17 cellular contexts compared by ENCODE assay signal in the genomic region with DNA sequence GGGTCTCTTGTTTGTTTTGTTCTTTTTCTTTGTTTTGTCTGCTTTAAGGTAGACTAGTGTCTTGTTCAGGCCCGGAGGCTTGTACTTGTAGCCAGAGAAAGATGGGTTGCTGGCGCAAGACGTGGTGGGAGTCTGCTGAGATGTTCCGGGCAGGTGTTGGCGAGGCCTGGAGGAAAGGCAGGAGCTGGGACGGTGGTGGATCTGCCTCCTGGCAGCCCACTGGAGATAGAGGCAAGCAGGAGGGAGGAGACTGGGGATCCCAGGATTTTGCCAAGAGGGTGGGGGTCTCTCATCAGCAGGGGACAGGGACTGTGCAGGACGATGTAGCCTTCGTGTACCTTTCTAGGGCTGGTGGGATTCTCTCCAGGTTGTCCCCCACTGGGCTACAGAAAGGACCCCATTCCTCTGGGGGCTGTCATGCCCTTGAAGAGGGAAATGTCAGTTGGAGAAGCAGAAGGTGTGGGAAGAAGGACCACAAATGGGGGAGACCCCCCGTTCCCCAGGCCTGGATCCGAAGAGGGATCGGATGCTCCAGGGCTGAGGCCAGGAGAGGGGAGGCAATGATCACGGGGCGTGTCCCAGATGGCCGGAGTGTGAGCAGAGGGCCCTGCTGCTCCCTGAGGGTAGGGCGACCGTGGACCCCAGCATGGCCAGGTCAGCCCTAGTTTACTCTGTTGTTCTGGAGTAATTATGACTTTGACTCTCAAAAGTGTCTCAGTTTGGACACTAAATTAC. TPM values are rescaled to one million over a fixed set of nuclear protein-coding genes. Genes with fewer than 3 reads are reported as not detected.
DNase-seq lines count a peak whose midpoint lies in the region; ATAC-seq and TF ChIP-seq lines count a peak whose summit lies in the region.
"Had no signal": no experiment of that assay in that cellular context is flagged by ENCODE, and none has a peak within 500 bp of the region (broad histone marks: within the 10 kb centered on the region; RNA-seq: fewer than 3 reads in every experiment).

No MANE protein-coding gene starts in this region.

- no peak overlapping the region for H3K4me3 Mint-ChIP-seq in activated naive CD8-positive, alpha-beta T cell treated with anti-CD3 and anti-CD28 coated beads for 36 hours
- no peak overlapping the region for H3K4me3 Mint-ChIP-seq in stimulated activated effector memory CD8-positive, alpha-beta T cell treated with anti-CD3 and anti-CD28 coated beads, Interleukin-12 subunit alpha, Interleukin-12 subunit beta, amount 100 ng/mL, for 72 hours
- no peak overlapping the region for H3K4me3 Mint-ChIP-seq in MCF 10A (ENCODE audit: unreplicated experiment)
- H3K4me3 Mint-ChIP-seq: activated T-cell treated with anti-CD3 and anti-CD28 coated beads, Interleukin-2, amount 50 U/mL, for 4 hours had no signal

- no TSS peak for BruUV-seq in MCF 10A (replicated peaks; lab: Mats Ljungman, UMichigan)

- H3K27ac Mint-ChIP-seq in activated naive CD8-positive, alpha-beta T cell treated with anti-CD3 and anti-CD28 coated beads for 36 hours: peak overlapping the region; percentile 18
- H3K27ac Mint-ChIP-seq in stimulated activated effector memory CD8-positive, alpha-beta T cell treated with anti-CD3 and anti-CD28 coated beads, Interleukin-12 subunit alpha, Interleukin-12 subunit beta, amount 100 ng/mL, for 72 hours: peak overlapping the region; percentile 46
- no peak overlapping the region for H3K27ac Mint-ChIP-seq in MCF 10A (ENCODE audit: low read depth, unreplicated experiment)

- CTCF ChIA-PET in MCF 10A (lab: Yijun Ruan, JAX): no interaction called here

- H3K36me3 Mint-ChIP-seq in activated naive CD8-positive, alpha-beta T cell treated with anti-CD3 and anti-CD28 coated beads for 36 hours: peaks cover 15% of the 10 kb centered on the region
- H3K36me3 Mint-ChIP-seq in stimulated activated effector memory CD8-positive, alpha-beta T cell treated with anti-CD3 and anti-CD28 coated beads, Interleukin-12 subunit alpha, Interleukin-12 subunit beta, amount 100 ng/mL, for 72 hours: peaks cover 36% of the 10 kb centered on the region
- H3K36me3 Mint-ChIP-seq in MCF 10A (ENCODE audit: insufficient read depth, unreplicated experiment): peaks cover 1% of the 10 kb centered on the region

- peaks cover 20% of the 10 kb centered on the region for H3K4me1 Mint-ChIP-seq in activated naive CD8-positive, alpha-beta T cell treated with anti-CD3 and anti-CD28 coated beads for 36 hours
- peaks cover 23% of the 10 kb centered on the region for H3K4me1 Mint-ChIP-seq in stimulated activated effector memory CD8-positive, alpha-beta T cell treated with anti-CD3 and anti-CD28 coated beads, Interleukin-12 subunit alpha, Interleukin-12 subunit beta, amount 100 ng/mL, for 72 hours
- H3K4me1 Mint-ChIP-seq in MCF 10A (ENCODE audit: insufficient read depth, unreplicated experiment): peaks cover 31% of the 10 kb centered on the region

- peak; percentile 49 for DNase-seq in activated CD8-positive, alpha-beta memory T cell treated with anti-CD3 and anti-CD28 coated beads for 24 hours
- no peak for DNase-seq in activated CD8-positive, alpha-beta memory T cell treated with anti-CD3 and anti-CD28 coated beads, Interleukin-2, amount 50 U/mL, for 48 hours
- DNase-seq in activated naive CD8-positive, alpha-beta T cell treated with anti-CD3 and anti-CD28 coated beads for 36 hours: no peak
- DNase-seq in mesenteric fat pad (ENCODE audit: low spot score) (peak; percentile 72), DMS114 treated with DMSO at 0.1 percent for 48 hours (lab: John Stamatoyannopoulos, UW; ENCODE audit: unreplicated experiment) (no peak), GM13977 (ENCODE audit: low spot score) (no peak), MCF 10A (ENCODE audit: unreplicated experiment) (no peak)
- no peak for DNase-seq in stimulated activated effector memory CD8-positive, alpha-beta T cell treated with anti-CD3 and anti-CD28 coated beads, Interleukin-12 subunit alpha, Interleukin-12 subunit beta, amount 100 ng/mL, for 72 hours (ENCODE audit: low spot score in 2 of 2)
- DNase-seq: 8988T; activated T-cell treated with anti-CD3 and anti-CD28 coated beads, Interleukin-2, amount 50 U/mL, for 4 hours; gastrocnemius medialis; kidney glomerular epithelial cell; occipital lobe; SHP77; stimulated activated naive CD4-positive, alpha-beta T cell treated with Interleukin-2 at 50 U/mL for 16 hours; T-helper 1 cell had no signal

- intact Hi-C loops in MCF 10A (cut with micrococcal nuclease): no loop called here

- ATAC-seq in stimulated activated effector memory CD8-positive, alpha-beta T cell treated with anti-CD3 and anti-CD28 coated beads, Interleukin-12 subunit alpha, Interleukin-12 subunit beta, amount 100 ng/mL, for 72 hours: no peak
- ATAC-seq: activated T-cell treated with anti-CD3 and anti-CD28 coated beads, Interleukin-2, amount 50 U/mL, for 4 hours; gastrocnemius medialis; sciatic nerve had no signal

- H3K9me3 Mint-ChIP-seq in activated naive CD8-positive, alpha-beta T cell treated with anti-CD3 and anti-CD28 coated beads for 36 hours: no peaks in the 10 kb centered on the region
- H3K9me3 Mint-ChIP-seq in stimulated activated effector memory CD8-positive, alpha-beta T cell treated with anti-CD3 and anti-CD28 coated beads, Interleukin-12 subunit alpha, Interleukin-12 subunit beta, amount 100 ng/mL, for 72 hours: no peaks in the 10 kb centered on the region
- H3K9me3 Mint-ChIP-seq in MCF 10A (ENCODE audit: unreplicated experiment): no peaks in the 10 kb centered on the region
- H3K9me3 Mint-ChIP-seq: activated T-cell treated with anti-CD3 and anti-CD28 coated beads, Interleukin-2, amount 50 U/mL, for 4 hours had no signal

- H3K27me3 Mint-ChIP-seq in activated naive CD8-positive, alpha-beta T cell treated with anti-CD3 and anti-CD28 coated beads for 36 hours: no peaks in the 10 kb centered on the region
- H3K27me3 Mint-ChIP-seq in MCF 10A (ENCODE audit: insufficient read depth, unreplicated experiment): no peaks in the 10 kb centered on the region

- TF ChIP-seq CTCF in GM13977 (IDR thresholded peaks at IDR 0.05; ENCODE audit: extremely low read depth, insufficient read depth, missing control alignments): no peak
- TF ChIP-seq CTCF in MCF 10A (IDR thresholded peaks at IDR 0.05; ENCODE audit: unreplicated experiment): no peak

- in situ Hi-C loops in GM13977 (cut with MboI; ENCODE audit: low pct_unique_long_range_greater_than_20kb, low sequenced_read_pairs, unreplicated experiment): no loop called here

- POLR2A ChIA-PET in MCF 10A (lab: Yijun Ruan, JAX): no interaction called here

RNA-seq across cellular contexts. Expression of a gene that starts 7.0 kb away (rescaled TPM):
- total RNA-seq in activated naive CD8-positive, alpha-beta T cell treated with anti-CD3 and anti-CD28 coated beads for 36 hours: 10 to 100 TPM; 43.9 to 45.8 TPM
- 2.4 TPM for total RNA-seq in mesenteric fat pad
- 35.5 and 49.4 TPM in 2 replicates for total RNA-seq in MCF 10A (2022)

RNA-seq across cellular contexts. Expression of a gene that starts 31.2 kb away (rescaled TPM):
- not detected for total RNA-seq in activated naive CD8-positive, alpha-beta T cell treated with anti-CD3 and anti-CD28 coated beads for 36 hours
- total RNA-seq in mesenteric fat pad (15.2 TPM), MCF 10A (2022) (0.10 TPM in 1 of 2 replicates, not detected in the other)

Comparison
In these comparisons a context has a peak if more than half of its experiments do, and no peak if none do; other contexts are left out.
1. DNase-seq: peak in activated CD8-positive, alpha-beta memory T cell treated with anti-CD3 and anti-CD28 coated beads for 24 hours (single experiment) and mesenteric fat pad (single experiment); none in activated CD8-positive, alpha-beta memory T cell treated with anti-CD3 and anti-CD28 coated beads, Interleukin-2, amount 50 U/mL, for 48 hours (single experiment), activated naive CD8-positive, alpha-beta T cell treated with anti-CD3 and anti-CD28 coated beads for 36 hours (single experiment), stimulated activated effector memory CD8-positive, alpha-beta T cell treated with anti-CD3 and anti-CD28 coated beads, Interleukin-12 subunit alpha, Interleukin-12 subunit beta, amount 100 ng/mL, for 72 hours (0 of 2), DMS114 treated with DMSO at 0.1 percent for 48 hours (single experiment), GM13977 (single experiment) and MCF 10A (single experiment).
2. RNA of a gene that starts 7.0 kb away (total RNA-seq): 35.5 to 49.4 TPM in MCF 10A and 43.9 to 45.8 TPM in activated naive CD8-positive, alpha-beta T cell treated with anti-CD3 and anti-CD28 coated beads for 36 hours; 2.4 TPM in mesenteric fat pad (single experiment); every median in the first group is over 10 times any median in the second.
3. RNA of a gene that starts 31.2 kb away (total RNA-seq): 15.2 TPM in mesenteric fat pad (single experiment); 0.10 TPM in MCF 10A and not detected in activated naive CD8-positive, alpha-beta T cell treated with anti-CD3 and anti-CD28 coated beads for 36 hours; every median in the first group is over 10 times any median in the second.